1 cellular context compared by ENCODE assay signal in the genomic region with DNA sequence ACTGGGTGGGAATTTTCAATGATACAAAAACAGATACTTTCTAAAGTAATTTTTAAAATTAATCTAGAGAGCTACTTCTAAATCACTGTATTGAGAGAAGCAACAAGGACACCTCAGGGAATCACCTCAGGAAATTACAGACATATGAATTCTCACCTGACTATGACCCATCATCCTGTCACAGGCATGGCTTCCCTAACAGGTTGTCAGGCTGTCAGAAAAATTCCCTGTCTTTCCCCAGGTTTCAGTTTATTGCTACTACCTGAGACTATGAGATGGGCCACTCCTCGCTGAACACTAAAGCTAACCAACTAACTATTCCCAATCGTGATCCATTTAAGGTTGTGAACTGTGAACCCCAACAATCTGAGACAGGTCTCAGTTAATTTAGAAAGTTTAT.
TF ChIP-seq lines count a peak whose summit lies in the region.

No MANE protein-coding gene starts in this region.

TF ChIP-seq in GM23338, 12 proteins besides CTCF, POLR2A, EP300 and RAD21 (continued from another document):
- no peak for TF ChIP-seq EZH2 (IDR thresholded peaks at IDR 0.05; ENCODE audit: low read depth, unreplicated experiment)
- TF ChIP-seq ZNF331 (CRISPR knock-in tag; IDR thresholded peaks at IDR 0.05; ENCODE audit: low read depth), result no peak
